Comparison of ENCODE assay signal across 10 cellular contexts in the genomic region with DNA sequence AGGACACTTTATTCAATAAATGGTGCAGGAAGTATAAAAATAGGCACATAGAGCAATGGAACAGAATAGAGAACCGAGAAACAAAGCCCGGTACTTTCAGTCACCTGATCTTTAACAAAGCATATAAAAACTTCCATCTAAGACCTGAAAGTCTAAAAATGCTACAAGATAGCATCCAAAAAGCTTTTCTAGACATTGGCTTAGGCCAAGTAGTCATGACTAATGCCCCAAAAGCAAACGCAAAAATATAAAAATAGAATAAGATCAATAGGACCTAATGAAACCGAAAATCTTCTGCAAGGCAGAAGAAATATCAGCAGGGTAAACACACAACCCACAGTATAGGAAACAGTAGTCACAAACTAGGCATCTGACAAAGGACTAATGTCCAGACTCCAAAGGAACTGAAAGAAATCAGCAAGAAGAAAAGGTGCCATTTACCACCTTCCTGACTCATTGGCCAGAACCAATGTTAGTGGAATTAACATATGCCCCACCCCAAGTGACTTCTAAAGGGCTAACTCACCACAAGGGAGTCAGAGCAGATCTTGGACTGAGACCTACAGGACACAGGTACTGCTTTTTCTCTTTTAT. TPM values are rescaled to one million over a fixed set of nuclear protein-coding genes. Genes with fewer than 3 reads are reported as not detected.
A peak's percentile ranks its signal among the peaks of the same experiment; 100 is the strongest.
DNase-seq lines count a peak whose midpoint lies in the region; ATAC-seq, FAIRE-seq and TF ChIP-seq lines count a peak whose summit lies in the region.
"Had no signal": no experiment of that assay in that cellular context is flagged by ENCODE, and none has a peak within 500 bp of the region (broad histone marks: within the 10 kb centered on the region; RNA-seq: fewer than 3 reads in every experiment).

No MANE protein-coding gene starts in this region.

- H3K27ac Mint-ChIP-seq in central memory CD8-positive, alpha-beta T cell (ENCODE audit: low read depth): no peak overlapping the region
- H3K27ac Mint-ChIP-seq: neural progenitor cell had no signal

- H3K9ac ChIP-seq in mesenchymal stem cell (ENCODE audit: low read length): no peak overlapping the region
- H3K9ac ChIP-seq: neural progenitor cell had no signal

- H2AK5ac ChIP-seq in mesenchymal stem cell (ENCODE audit: low read length, severe bottlenecking): no peak overlapping the region

- H3K4me2 ChIP-seq in mesenchymal stem cell (ENCODE audit: low read length, poor library complexity, severe bottlenecking): no peak overlapping the region
- H3K4me2 ChIP-seq: neural progenitor cell had no signal

- no peak overlapping the region for H2AFZ ChIP-seq in mesenchymal stem cell (ENCODE audit: low read depth, low read length)
- H2AFZ ChIP-seq: neural progenitor cell had no signal

- H3K18ac ChIP-seq in mesenchymal stem cell (ENCODE audit: low read depth in 1 of 2, low read length in 2 of 2): no peak overlapping the region

- H3K4me3 ChIP-seq in mesenchymal stem cell (ENCODE audit: insufficient read depth in 1 of 2, low read depth in 1 of 2, low read length in 2 of 2): no peak overlapping the region
- H3K4me3 ChIP-seq: neural progenitor cell, thyroid gland had no signal

- H2BK120ac ChIP-seq in mesenchymal stem cell (ENCODE audit: low read depth, low read length): no peak overlapping the region

- H3K36me3 Mint-ChIP-seq in central memory CD8-positive, alpha-beta T cell (ENCODE audit: insufficient read depth): peaks cover 7% of the 10 kb centered on the region
- H3K36me3 Mint-ChIP-seq: neural progenitor cell had no signal

- H3K36me3 ChIP-seq in mesenchymal stem cell (ENCODE audit: control insufficient read depth in 1 of 2, insufficient read depth in 2 of 2, low read depth in 1 of 2, low read length in 2 of 2): no peaks in the 10 kb centered on the region
- H3K36me3 ChIP-seq: neural progenitor cell, thyroid gland had no signal

- peak; percentile 60 for TF ChIP-seq POLR2A in GM12892 (IDR thresholded peaks at IDR 0.05; ENCODE audit: low read depth, low read length)

- ATAC-seq in GM19463 (IDR thresholded peaks at IDR 0.05; ENCODE audit: unreplicated experiment) (peak; percentile 67), HG03354 (IDR thresholded peaks at IDR 0.05; ENCODE audit: poor library complexity, severe bottlenecking, unreplicated experiment) (peak; percentile 68)
- ATAC-seq in central memory CD8-positive, alpha-beta T cell (replicated peaks; ENCODE audit: extremely low read depth, poor library complexity, severe bottlenecking): no peak

- DNase-seq in GM12892 (ENCODE audit: insufficient read length) (no peak), mesenchymal stem cell (no peak), COLO829 (ENCODE audit: low spot score) (no peak), NCI-H1436 treated with DMSO at 0.1 percent for 48 hours (lab: John Stamatoyannopoulos, UW) (no peak), NCI-H1105 (lab: John Stamatoyannopoulos, UW) (no peak)
- no peak for DNase-seq in central memory CD8-positive, alpha-beta T cell (ENCODE audit: low spot score in 2 of 2)
- DNase-seq: thyroid gland had no signal

- no peaks in the 10 kb centered on the region for H3K9me3 Mint-ChIP-seq in central memory CD8-positive, alpha-beta T cell

- H3K14ac ChIP-seq in mesenchymal stem cell (ENCODE audit: low read length in 2 of 2): no peak overlapping the region

- H3K4me1 Mint-ChIP-seq in central memory CD8-positive, alpha-beta T cell: peaks cover 43% of the 10 kb centered on the region

- peak; percentile 93 for FAIRE-seq in GM12892 (lab: Jason Lieb, UNC)

- no peak overlapping the region for H3K27ac ChIP-seq in mesenchymal stem cell (ENCODE audit: low read length, poor library complexity, severe bottlenecking)
- H3K27ac ChIP-seq: neural progenitor cell, thyroid gland had no signal

- H3K23ac ChIP-seq in mesenchymal stem cell (ENCODE audit: low read length in 2 of 2): no peak overlapping the region

- no peaks in the 10 kb centered on the region for H3K9me3 ChIP-seq in mesenchymal stem cell (ENCODE audit: control insufficient read depth, low read length)
- H3K9me3 ChIP-seq: thyroid gland had no signal

- H3K27me3 ChIP-seq in mesenchymal stem cell (ENCODE audit: control insufficient read depth in 1 of 2, insufficient read depth in 1 of 2, low read length in 2 of 2): peaks cover 25 to 32% of the 10 kb centered on the region in 2 experiments
- H3K27me3 ChIP-seq: neural progenitor cell, thyroid gland had no signal

- no peak overlapping the region for H3K4ac ChIP-seq in mesenchymal stem cell (ENCODE audit: low read depth in 1 of 2, low read length in 2 of 2)

- H2BK15ac ChIP-seq in mesenchymal stem cell (ENCODE audit: low read depth, poor library complexity, severe bottlenecking): no peak overlapping the region

- 93% methylated on average over 4 of the region's 4 CpGs for WGBS in mesenchymal stem cell

- H4K8ac ChIP-seq in mesenchymal stem cell (ENCODE audit: low read length): no peak overlapping the region

- H3K27me3 Mint-ChIP-seq in central memory CD8-positive, alpha-beta T cell: peaks cover 19% of the 10 kb centered on the region

- H3K4me1 ChIP-seq in mesenchymal stem cell (ENCODE audit: control insufficient read depth, insufficient read depth, low read depth, low read length): no peaks in the 10 kb centered on the region
- H3K4me1 ChIP-seq: neural progenitor cell had no signal

- H3K79me1 ChIP-seq in mesenchymal stem cell (replicated peaks; ENCODE audit: low read length, poor library complexity, severe bottlenecking): no peaks in the 10 kb centered on the region

- no peak overlapping the region for H2BK12ac ChIP-seq in mesenchymal stem cell (ENCODE audit: low read length in 2 of 2)

- peak overlapping the region; percentile 43 for H3K4me3 Mint-ChIP-seq in central memory CD8-positive, alpha-beta T cell
- H3K4me3 Mint-ChIP-seq: neural progenitor cell had no signal

- no peak overlapping the region for H4K91ac ChIP-seq in mesenchymal stem cell (ENCODE audit: low read length)

- no peak overlapping the region for H2BK5ac ChIP-seq in mesenchymal stem cell (ENCODE audit: low read depth, low read length, poor library complexity, severe bottlenecking)

RNA-seq across cellular contexts. Expression of a gene that starts 40.8 kb away (rescaled TPM):
- 21.8 TPM for polyA plus RNA-seq in GM12892 (2012; ENCODE audit: missing spikeins)
- polyA plus RNA-seq in mesenchymal stem cell (2013, experiment 1 of 2): 0.10 TPM
- 0.14 TPM for polyA plus RNA-seq in mesenchymal stem cell (2013, experiment 2 of 2)
